22 cellular contexts compared by ENCODE assay signal in genomic region chr6:46776070-46776752, GRCh38. TPM values are rescaled to one million over a fixed set of nuclear protein-coding genes. Genes with fewer than 3 reads are reported as not detected.
"Had no signal": no experiment of that assay in that cellular context is flagged by ENCODE, and none has a peak within 500 bp of the region (broad histone marks: within the 10 kb centered on the region; RNA-seq: fewer than 3 reads in every experiment).

No MANE protein-coding gene starts in this region.

- H3K36me3 ChIP-seq: colonic mucosa, heart left ventricle, pancreas, uterus had no signal

- ATAC-seq: esophagus mucosa, heart left ventricle, left colon, mucosa of descending colon, natural killer cell, pancreas, right cardiac atrium had no signal

- H3K4me3 ChIP-seq: colonic mucosa, heart left ventricle, mucosa of descending colon, pancreas, uterus had no signal

- H3K9me3 ChIP-seq: colonic mucosa, heart left ventricle, mucosa of descending colon, pancreas, uterus had no signal

- H3K27ac ChIP-seq: colonic mucosa, heart left ventricle, pancreas, uterus had no signal

- H3K4me1 ChIP-seq: colonic mucosa, pancreas, uterus had no signal

- H3K27me3 ChIP-seq: colonic mucosa, heart left ventricle, pancreas, uterus had no signal

- DNase-seq: colonic mucosa; effector memory CD4-positive, alpha-beta T cell; heart left ventricle; hippocampal formation; left colon; mucosa of descending colon; natural killer cell; pancreas; right cardiac atrium; small intestine; stimulated activated CD4-positive, alpha-beta T cell treated with anti-CD3 and anti-CD28 coated beads, Interleukin-12 subunit alpha, Interleukin-12 subunit beta, amount 100 ng/mL, for 4 hours; stimulated activated naive CD4-positive, alpha-beta T cell treated with Interleukin-2 at 50 U/mL for 16 hours; uterus had no signal

RNA-seq across cellular contexts. Expression of gene MEP1A, which starts 17.0 kb away (rescaled TPM):
- total RNA-seq: esophagus mucosa, fibroblast of lung, frontal cortex, glomerular endothelial cell, heart left ventricle, kidney epithelial cell, myocyte, natural killer cell, neural crest cell, right cardiac atrium had no signal

RNA-seq across cellular contexts. Expression of gene ANKRD66, which starts 29.5 kb away (rescaled TPM):
- total RNA-seq: colonic mucosa, esophagus mucosa, fibroblast of lung, frontal cortex, glomerular endothelial cell, heart left ventricle, kidney epithelial cell, left colon, liver, mucosa of descending colon, myocyte, natural killer cell, neural crest cell, pancreas, progenitor cell of endocrine pancreas, right cardiac atrium had no signal

RNA-seq across cellular contexts. Expression of gene PLA2G7, which starts 41.0 kb away (rescaled TPM):
- total RNA-seq: fibroblast of lung, glomerular endothelial cell, myocyte had no signal
